Comparison of ENCODE assay signal across 1 cellular context in genomic region chr11:6516865-6517264, GRCh38.
TF ChIP-seq lines count a peak whose summit lies in the region.

No MANE protein-coding gene starts in this region.

TF ChIP-seq in endothelial cell of umbilical vein, 7 proteins besides CTCF, POLR2A, EP300 and RAD21 (continued from another document):
- TF ChIP-seq MYC (IDR thresholded peaks at IDR 0.05; ENCODE audit: low read depth, low read length) = no peak
- TF ChIP-seq GATA2 (IDR thresholded peaks at IDR 0.05; ENCODE audit: insufficient read depth, insufficient read length, low read depth, low read length) = no peak
